Comparison of ENCODE assay signal across 1 cellular context in the genomic region with DNA sequence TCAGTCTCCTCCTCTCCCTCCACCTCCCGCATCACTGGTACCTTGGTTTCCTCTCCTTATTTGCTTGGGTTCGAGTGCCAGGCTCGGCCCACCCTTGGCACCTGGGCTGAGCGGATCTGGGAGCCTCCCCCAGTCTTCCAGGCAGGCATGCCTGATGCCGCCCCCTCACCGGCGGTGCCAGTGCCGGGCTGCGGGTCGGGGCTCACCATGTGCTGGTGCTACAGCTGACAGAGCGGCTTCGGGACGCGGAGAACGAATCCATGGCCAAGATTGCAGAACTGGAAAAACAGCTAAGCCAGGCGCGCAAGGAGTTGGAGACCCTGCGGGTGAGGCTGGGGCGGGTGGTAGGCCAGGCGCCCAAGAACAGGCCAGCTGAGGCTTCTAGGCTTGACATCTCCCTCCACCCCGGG.
TF ChIP-seq lines count a peak whose summit lies in the region.

No MANE protein-coding gene starts in this region.

TF ChIP-seq in GM23338, 12 proteins besides CTCF, POLR2A, EP300 and RAD21:
- TF ChIP-seq EZH2phosphoT487 (IDR thresholded peaks at IDR 0.05; ENCODE audit: unreplicated experiment) = no peak
- TF ChIP-seq, protein P1, sequence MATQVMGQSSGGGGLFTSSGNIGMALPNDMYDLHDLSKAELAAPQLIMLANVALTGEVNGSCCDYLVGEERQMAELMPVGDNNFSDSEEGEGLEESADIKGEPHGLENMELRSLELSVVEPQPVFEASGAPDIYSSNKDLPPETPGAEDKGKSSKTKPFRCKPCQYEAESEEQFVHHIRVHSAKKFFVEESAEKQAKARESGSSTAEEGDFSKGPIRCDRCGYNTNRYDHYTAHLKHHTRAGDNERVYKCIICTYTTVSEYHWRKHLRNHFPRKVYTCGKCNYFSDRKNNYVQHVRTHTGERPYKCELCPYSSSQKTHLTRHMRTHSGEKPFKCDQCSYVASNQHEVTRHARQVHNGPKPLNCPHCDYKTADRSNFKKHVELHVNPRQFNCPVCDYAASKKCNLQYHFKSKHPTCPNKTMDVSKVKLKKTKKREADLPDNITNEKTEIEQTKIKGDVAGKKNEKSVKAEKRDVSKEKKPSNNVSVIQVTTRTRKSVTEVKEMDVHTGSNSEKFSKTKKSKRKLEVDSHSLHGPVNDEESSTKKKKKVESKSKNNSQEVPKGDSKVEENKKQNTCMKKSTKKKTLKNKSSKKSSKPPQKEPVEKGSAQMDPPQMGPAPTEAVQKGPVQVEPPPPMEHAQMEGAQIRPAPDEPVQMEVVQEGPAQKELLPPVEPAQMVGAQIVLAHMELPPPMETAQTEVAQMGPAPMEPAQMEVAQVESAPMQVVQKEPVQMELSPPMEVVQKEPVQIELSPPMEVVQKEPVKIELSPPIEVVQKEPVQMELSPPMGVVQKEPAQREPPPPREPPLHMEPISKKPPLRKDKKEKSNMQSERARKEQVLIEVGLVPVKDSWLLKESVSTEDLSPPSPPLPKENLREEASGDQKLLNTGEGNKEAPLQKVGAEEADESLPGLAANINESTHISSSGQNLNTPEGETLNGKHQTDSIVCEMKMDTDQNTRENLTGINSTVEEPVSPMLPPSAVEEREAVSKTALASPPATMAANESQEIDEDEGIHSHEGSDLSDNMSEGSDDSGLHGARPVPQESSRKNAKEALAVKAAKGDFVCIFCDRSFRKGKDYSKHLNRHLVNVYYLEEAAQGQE (IDR thresholded peaks at IDR 0.05; ENCODE audit: unreplicated experiment) = no peak
- TF ChIP-seq ZNF331 (CRISPR knock-in tag; IDR thresholded peaks at IDR 0.05; ENCODE audit: low read depth) = no peak
- no peak for TF ChIP-seq CREB1 (CRISPR knock-in tag; IDR thresholded peaks at IDR 0.05; ENCODE audit: low read depth)
- TF ChIP-seq EZH2 (IDR thresholded peaks at IDR 0.05; ENCODE audit: low read depth, unreplicated experiment) = no peak
- TF ChIP-seq, protein P2, sequence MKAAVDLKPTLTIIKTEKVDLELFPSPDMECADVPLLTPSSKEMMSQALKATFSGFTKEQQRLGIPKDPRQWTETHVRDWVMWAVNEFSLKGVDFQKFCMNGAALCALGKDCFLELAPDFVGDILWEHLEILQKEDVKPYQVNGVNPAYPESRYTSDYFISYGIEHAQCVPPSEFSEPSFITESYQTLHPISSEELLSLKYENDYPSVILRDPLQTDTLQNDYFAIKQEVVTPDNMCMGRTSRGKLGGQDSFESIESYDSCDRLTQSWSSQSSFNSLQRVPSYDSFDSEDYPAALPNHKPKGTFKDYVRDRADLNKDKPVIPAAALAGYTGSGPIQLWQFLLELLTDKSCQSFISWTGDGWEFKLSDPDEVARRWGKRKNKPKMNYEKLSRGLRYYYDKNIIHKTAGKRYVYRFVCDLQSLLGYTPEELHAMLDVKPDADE (IDR thresholded peaks at IDR 0.05) = no peak
- no peak for TF ChIP-seq JUNB (IDR thresholded peaks at IDR 0.05; ENCODE audit: unreplicated experiment)
- no peak for TF ChIP-seq POLR2AphosphoS5 (IDR thresholded peaks at IDR 0.05; ENCODE audit: low read depth)
- TF ChIP-seq NANOG (IDR thresholded peaks at IDR 0.05; ENCODE audit: borderline replicate concordance) = no peak
- no peak for TF ChIP-seq ZNF114 (CRISPR knock-in tag; IDR thresholded peaks at IDR 0.05)
- TF ChIP-seq ZNF462 (CRISPR knock-in tag; IDR thresholded peaks at IDR 0.05) = no peak
